Comparison of ENCODE assay signal across 14 cellular contexts in genomic region chr7:139570119-139570518, GRCh38. TPM values are rescaled to one million over a fixed set of nuclear protein-coding genes. Genes with fewer than 3 reads are reported as not detected.
A peak's percentile ranks its signal among the peaks of the same experiment; 100 is the strongest.
DNase-seq lines count a peak whose midpoint lies in the region; ATAC-seq, FAIRE-seq and TF ChIP-seq lines count a peak whose summit lies in the region.
"Had no signal": no experiment of that assay in that cellular context is flagged by ENCODE, and none has a peak within 500 bp of the region (broad histone marks: within the 10 kb centered on the region; RNA-seq: fewer than 3 reads in every experiment).

No MANE protein-coding gene starts in this region.

- BruUV-seq in PC-9 (replicated peaks; lab: Mats Ljungman, UMichigan): no TSS peak

- no peak for TF ChIP-seq POLR2A in GM12891 (IDR thresholded peaks at IDR 0.05; ENCODE audit: low read depth, low read length)

- H3K4me1 ChIP-seq in PC-9 (replicated peaks; ENCODE audit: insufficient read depth): no peaks in the 10 kb centered on the region
- H3K4me1 ChIP-seq in hepatocyte (ENCODE audit: insufficient read depth): no peaks in the 10 kb centered on the region

- H3K27me3 Mint-ChIP-seq in stimulated activated naive B cell treated with anti-CD40 and anti-IgM and Interleukin-4, amounts not matched to agents 10 μg/mL and 1 μg/mL and 100 μg/mL, for 72 hours: no peaks in the 10 kb centered on the region
- H3K27me3 Mint-ChIP-seq: memory B cell had no signal

- peak; percentile 11 for DNase-seq in EH (ENCODE audit: low read depth)
- no peak for DNase-seq in PC-9
- DNase-seq in frontal cortex (ENCODE audit: low spot score in 2 of 2): peak; percentile 69 to 80
- DNase-seq in posterior cingulate gyrus: peak; percentile 39 to 91 (median 71)
- DNase-seq in hepatocyte (ENCODE audit: low spot score): no peak
- no peak for DNase-seq in stimulated activated naive B cell treated with anti-CD40 and anti-IgM and Interleukin-4, amounts not matched to agents 10 μg/mL and 1 μg/mL and 100 μg/mL, for 72 hours
- no peak for DNase-seq in GM13977 (ENCODE audit: low spot score)
- DNase-seq in GM12891 (ENCODE audit: insufficient read length, low spot score): no peak
- DNase-seq: activated CD4-positive, alpha-beta T cell treated with anti-CD3 and anti-CD28 coated beads for 48 hours; stimulated activated CD4-positive, alpha-beta T cell treated with anti-CD3 and anti-CD28 coated beads, Interleukin-4, amount 100 ng/mL, for 4 hours; stimulated activated naive CD8-positive, alpha-beta T cell treated with anti-CD3 and anti-CD28 coated beads, Interleukin-15, Interleukin-2, amounts not matched to agents 100 U/mL and 50 U/mL, for 24 hours had no signal

- ATAC-seq in stimulated activated naive B cell treated with anti-CD40 and anti-IgM and Interleukin-4, amounts not matched to agents 10 μg/mL and 1 μg/mL and 100 μg/mL, for 72 hours (replicated peaks): no peak
- ATAC-seq: stimulated activated naive CD8-positive, alpha-beta T cell treated with anti-CD3 and anti-CD28 coated beads, Interleukin-15, Interleukin-2, amounts not matched to agents 100 U/mL and 50 U/mL, for 24 hours had no signal

- H3K9me2 ChIP-seq in PC-9 (ENCODE audit: insufficient read depth): no peaks in the 10 kb centered on the region
- H3K9me2 ChIP-seq in hepatocyte (replicated peaks; ENCODE audit: insufficient read depth): no peaks in the 10 kb centered on the region

- in situ Hi-C loops in GM13977 (cut with MboI; ENCODE audit: low pct_unique_long_range_greater_than_20kb, low sequenced_read_pairs, unreplicated experiment): no loop called here

- H3K4me1 Mint-ChIP-seq in stimulated activated naive B cell treated with anti-CD40 and anti-IgM and Interleukin-4, amounts not matched to agents 10 μg/mL and 1 μg/mL and 100 μg/mL, for 72 hours: no peaks in the 10 kb centered on the region
- H3K4me1 Mint-ChIP-seq: memory B cell had no signal

- H3K27me3 ChIP-seq in PC-9 (ENCODE audit: insufficient read depth, low read depth) (no peaks in the 10 kb centered on the region), hepatocyte (no peaks in the 10 kb centered on the region)

- CTCF ChIA-PET in PC-9 (lab: Charles Lee): no interaction called here

- 86% methylated on average over 8 of the region's 8 CpGs for WGBS in hepatocyte (ENCODE audit: low lambda C conversion rate, missing lambda C conversion rate)

- H4K20me1 ChIP-seq in PC-9 (ENCODE audit: insufficient read depth) (no peaks in the 10 kb centered on the region), hepatocyte (ENCODE audit: insufficient read depth, poor library complexity, severe bottlenecking) (no peaks in the 10 kb centered on the region)

- POLR2A ChIA-PET in PC-9 (lab: Charles Lee; ENCODE audit: unreplicated experiment): no interaction called here

- no peaks in the 10 kb centered on the region for H3K9me3 Mint-ChIP-seq in stimulated activated naive B cell treated with anti-CD40 and anti-IgM and Interleukin-4, amounts not matched to agents 10 μg/mL and 1 μg/mL and 100 μg/mL, for 72 hours
- H3K9me3 Mint-ChIP-seq: activated T-helper 1 cell treated with anti-CD3 and anti-CD28 coated beads, Interleukin-12 subunit alpha, Interleukin-12 subunit beta, Interleukin-2, Interleukin-4 antibody, amounts not matched to agents 30 ng/mL and 10 ng/mL and 1 ng/mL, durations not matched to agents 14 hours and 24 hours and 36 hours; memory B cell had no signal

- H3K4me2 ChIP-seq in PC-9: no peak overlapping the region
- no peak overlapping the region for H3K4me2 ChIP-seq in hepatocyte

- intact Hi-C loops in PC-9 (cut with micrococcal nuclease; ENCODE audit: unreplicated experiment) (no loop called here), posterior cingulate gyrus (cut with DNase I) (no loop called here)

- TF ChIP-seq CTCF in PC-9 (conservative IDR thresholded peaks at IDR 0.05) (peak; percentile 35; the same call in 1 of the 2 replicates), hepatocyte (IDR thresholded peaks at IDR 0.05; ENCODE audit: poor library complexity) (no peak), GM13977 (IDR thresholded peaks at IDR 0.05; ENCODE audit: extremely low read depth, insufficient read depth, missing control alignments) (no peak)

- H2AFZ ChIP-seq in PC-9 (no peak overlapping the region), hepatocyte (no peak overlapping the region)

- H3K79me2 ChIP-seq in PC-9 (ENCODE audit: low read depth): no peaks in the 10 kb centered on the region
- no peaks in the 10 kb centered on the region for H3K79me2 ChIP-seq in hepatocyte

- FAIRE-seq in frontal cortex (lab: Jason Lieb, UNC): no peak
- no peak for FAIRE-seq in GM12891 (lab: Jason Lieb, UNC)

- no peaks in the 10 kb centered on the region for H3K9me3 ChIP-seq in PC-9 (ENCODE audit: insufficient read depth, low read depth)
- no peaks in the 10 kb centered on the region for H3K9me3 ChIP-seq in hepatocyte (ENCODE audit: low read depth)

- H3K27ac Mint-ChIP-seq in stimulated activated naive B cell treated with anti-CD40 and anti-IgM and Interleukin-4, amounts not matched to agents 10 μg/mL and 1 μg/mL and 100 μg/mL, for 72 hours: no peak overlapping the region
- H3K27ac Mint-ChIP-seq: activated T-helper 1 cell treated with anti-CD3 and anti-CD28 coated beads, Interleukin-12 subunit alpha, Interleukin-12 subunit beta, Interleukin-2, Interleukin-4 antibody, amounts not matched to agents 30 ng/mL and 10 ng/mL and 1 ng/mL, durations not matched to agents 14 hours and 24 hours and 36 hours; memory B cell had no signal

- no peak overlapping the region for H3K4me3 Mint-ChIP-seq in stimulated activated naive B cell treated with anti-CD40 and anti-IgM and Interleukin-4, amounts not matched to agents 10 μg/mL and 1 μg/mL and 100 μg/mL, for 72 hours
- H3K4me3 Mint-ChIP-seq: activated T-helper 1 cell treated with anti-CD3 and anti-CD28 coated beads, Interleukin-12 subunit alpha, Interleukin-12 subunit beta, Interleukin-2, Interleukin-4 antibody, amounts not matched to agents 30 ng/mL and 10 ng/mL and 1 ng/mL, durations not matched to agents 14 hours and 24 hours and 36 hours; memory B cell had no signal

- H3K36me3 Mint-ChIP-seq in stimulated activated naive B cell treated with anti-CD40 and anti-IgM and Interleukin-4, amounts not matched to agents 10 μg/mL and 1 μg/mL and 100 μg/mL, for 72 hours: peaks cover 31 to 52% of the 10 kb centered on the region in 2 donors

- H3F3A ChIP-seq in PC-9 (ENCODE audit: insufficient read depth, low read depth): no peaks in the 10 kb centered on the region

- no peak overlapping the region for H3K4me3 ChIP-seq in PC-9
- H3K4me3 ChIP-seq in hepatocyte: no peak overlapping the region

- H3K36me3 ChIP-seq in PC-9 (ENCODE audit: low read depth): no peaks in the 10 kb centered on the region
- H3K36me3 ChIP-seq in hepatocyte (replicated peaks; ENCODE audit: insufficient read depth, low read depth): no peaks in the 10 kb centered on the region

- H3K27ac ChIP-seq in PC-9 (no peak overlapping the region), hepatocyte (no peak overlapping the region)

TF ChIP-seq in GM12891, 5 proteins besides CTCF, POLR2A, EP300 and RAD21:
- TF ChIP-seq PAX5 (IDR thresholded peaks at IDR 0.05; ENCODE audit: insufficient read depth, low read length, severe bottlenecking) (no peak), TAF1 (IDR thresholded peaks at IDR 0.05; ENCODE audit: low read depth, low read length) (no peak), SPI1 (IDR thresholded peaks at IDR 0.05; ENCODE audit: low read depth, low read length) (no peak), POLR2AphosphoS5 (IDR thresholded peaks at IDR 0.05; ENCODE audit: low read depth, low read length) (no peak), POU2F2 (IDR thresholded peaks at IDR 0.05; ENCODE audit: low read depth, low read length) (no peak)
TF ChIP-seq in GM12891: peak in this region for 0.

RNA-seq across cellular contexts. Expression of gene CLEC2L, which starts 46.6 kb away (rescaled TPM):
- total RNA-seq in PC-9 (2021) (not detected in 2 replicates), frontal cortex (2.0 TPM), hepatocyte (not detected in 2 replicates)
- not detected in 2 replicates for polyA plus RNA-seq in hepatocyte
- polyA plus RNA-seq in GM12891 (2012; ENCODE audit: low read depth, missing spikeins): not detected
- total RNA-seq: activated T-helper 1 cell treated with anti-CD3 and anti-CD28 coated beads, Interleukin-12 subunit alpha, Interleukin-12 subunit beta, Interleukin-2, Interleukin-4 antibody, amounts not matched to agents 30 ng/mL and 10 ng/mL and 1 ng/mL, durations not matched to agents 14 hours and 24 hours and 36 hours; pulmonary artery endothelial cell had no signal

Comparison
In these comparisons a context has a peak if more than half of its experiments do, and no peak if none do; other contexts are left out.
1. DNase-seq: peak in EH (single experiment), frontal cortex (2 of 2) and posterior cingulate gyrus (10 of 10); none in PC-9 (0 of 2), hepatocyte (single experiment), stimulated activated naive B cell treated with anti-CD40 and anti-IgM and Interleukin-4, amounts not matched to agents 10 μg/mL and 1 μg/mL and 100 μg/mL, for 72 hours (single experiment), GM13977 (single experiment) and GM12891 (single experiment).